8 cellular contexts compared by ENCODE assay signal in the genomic region with DNA sequence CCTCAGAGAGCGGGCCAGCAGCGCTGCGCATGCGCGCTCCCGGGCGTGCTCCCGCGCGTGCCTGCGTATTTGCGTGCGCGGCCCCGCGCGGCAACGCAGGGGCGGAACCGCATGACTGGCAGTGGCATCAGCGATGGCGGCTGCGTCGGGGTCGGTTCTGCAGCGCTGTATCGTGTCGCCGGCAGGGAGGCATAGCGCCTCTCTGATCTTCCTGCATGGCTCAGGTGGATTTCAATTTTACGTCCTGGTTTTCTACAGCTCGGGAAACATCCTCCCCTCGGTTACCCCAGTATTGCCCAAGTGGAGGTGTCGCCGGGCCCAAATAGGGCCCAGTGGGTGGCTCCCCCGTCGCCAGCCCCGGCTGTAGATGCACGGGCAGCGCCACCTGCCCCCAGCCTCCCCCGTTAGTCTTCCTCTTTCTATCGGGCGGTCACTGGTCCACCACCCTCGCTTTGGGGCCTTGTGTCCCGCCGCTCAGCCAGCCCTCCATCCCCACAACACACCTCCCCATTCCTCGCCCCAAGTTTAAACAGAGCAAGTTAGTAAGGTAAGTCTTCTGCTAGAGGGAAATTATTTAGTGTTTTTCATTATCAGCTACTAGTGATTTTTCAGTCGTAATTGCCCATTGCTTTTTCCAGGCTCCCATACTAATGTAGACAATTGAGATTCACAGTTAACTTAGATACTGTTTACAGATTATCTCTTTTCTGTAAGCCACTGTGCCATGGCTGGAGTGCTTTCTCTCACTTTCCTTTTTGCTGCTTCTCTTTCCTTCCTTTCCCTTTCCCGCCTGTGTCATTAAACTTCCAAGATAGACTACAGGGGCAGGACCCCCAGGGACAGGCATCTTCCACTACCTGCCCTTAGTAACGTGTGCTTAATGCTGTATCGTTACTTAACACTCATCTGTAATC. TPM values are rescaled to one million over a fixed set of nuclear protein-coding genes. Genes with fewer than 3 reads are reported as not detected.
DNase-seq lines count a peak whose midpoint lies in the region; ATAC-seq and TF ChIP-seq lines count a peak whose summit lies in the region.

A gene (plus strand): TSS at position 121 of the 914 bp plus-strand sequence. CDS start 13 bp downstream, at position 134.

- H3K4me2 ChIP-seq in PC-3 (ENCODE audit: low read length): peak within 1 kb of the TSS; percentile 86

- BruUV-seq in PC-3 (replicated peaks; lab: Mats Ljungman, UMichigan): TSS peak; percentile 55

- POLR2A ChIA-PET in PC-3 (lab: Charles Lee; ENCODE audit: unreplicated experiment): interaction anchor here (0.6 kb wide), 3 partner anchors 151 to 713 kb away, joined by 3 to 4 read pairs (median 3); no protein-coding TSS in a partner anchor

- H3K4me1 ChIP-seq in PC-3 (ENCODE audit: insufficient read depth, low read length): peaks cover 47% of the 10 kb centered on the region
- H3K4me1 ChIP-seq in mucosa of rectum (ENCODE audit: control insufficient read depth in 2 of 2, insufficient read depth in 2 of 2, low read length in 2 of 2): peaks cover 8 to 13% of the 10 kb centered on the region in 2 donors

- H4K20me1 ChIP-seq in PC-3 (ENCODE audit: low read length): no peaks in the 10 kb centered on the region

- no peaks in the 10 kb centered on the region for H3K9me2 ChIP-seq in PC-3 (replicated peaks; ENCODE audit: low read length)

- intact Hi-C loops in PC-3 (cut with micrococcal nuclease): loop anchor here (1.0 to 10.0 kb wide), 5 partner anchors 82 to 1861 kb away; no protein-coding TSS in a partner anchor

- CTCF ChIA-PET in PC-3 (lab: Charles Lee): interaction anchor here (1.0 kb wide), 2 partner anchors 122 to 393 kb away, joined by 3 read pairs; no protein-coding TSS in a partner anchor

- H2AFZ ChIP-seq in PC-3 (ENCODE audit: low read length): peak within 1 kb of the TSS; percentile 84

- H3K79me2 ChIP-seq in PC-3 (ENCODE audit: low read length): peaks cover 45% of the 10 kb centered on the region

- TF ChIP-seq CTCF in PC-3 (conservative IDR thresholded peaks at IDR 0.05; ENCODE audit: low read depth, low read length) (peak; percentile 51; the same call in 1 of the 2 replicates), epithelial cell of proximal tubule (conservative IDR thresholded peaks at IDR 0.05; ENCODE audit: low read depth, low read length) (no peak)

- H3K36me3 ChIP-seq in PC-3 (ENCODE audit: low read depth, low read length) (no peaks in the 10 kb centered on the region), mucosa of rectum (ENCODE audit: control insufficient read depth in 2 of 2, insufficient read depth in 2 of 2, low read length in 2 of 2) (no peaks in the 10 kb centered on the region)

- ATAC-seq in GM21526 (IDR thresholded peaks at IDR 0.05; ENCODE audit: low FRiP score, unreplicated experiment) (peak; percentile 71), PC-3 (peak; percentile 75)

- H3K27ac ChIP-seq in PC-3 (ENCODE audit: low read length) (peak within 1 kb of the TSS; percentile 23), mucosa of rectum (ENCODE audit: low read depth in 2 of 2, low read length in 2 of 2) (peak within 1 kb of the TSS; percentile 76 to 82)

- H3K9me3 ChIP-seq in PC-3 (ENCODE audit: low read length): no peaks in the 10 kb centered on the region
- H3K9me3 ChIP-seq in mucosa of rectum (ENCODE audit: control insufficient read depth in 2 of 2, low read length in 2 of 2): no peaks in the 10 kb centered on the region

- peak; percentile 68 for DNase-seq in DMS153 (lab: John Stamatoyannopoulos, UW)
- peak; percentile 93 for DNase-seq in HuH-7 (ENCODE audit: low spot score)
- DNase-seq in PC-3: peak; percentile 98
- peak; percentile 91 for DNase-seq in activated T-cell treated with anti-CD3 and anti-CD28 coated beads for 48 hours (ENCODE audit: low read depth)
- DNase-seq in epithelial cell of proximal tubule (ENCODE audit: low read depth): no peak
- DNase-seq in stimulated activated CD8-positive, alpha-beta memory T cell treated with anti-CD3 and anti-CD28 coated beads, Interleukin-4, amount 100 ng/mL, for 4 hours (ENCODE audit: low read depth in 2 of 2, low spot score in 1 of 2): peak; percentile 70 to 71

- H3K9ac ChIP-seq in PC-3 (ENCODE audit: low read length) (peak within 1 kb of the TSS; percentile 83), mucosa of rectum (ENCODE audit: low read depth in 1 of 2, low read length in 2 of 2) (peak within 1 kb of the TSS; percentile 83 to 84)

- H3K27me3 ChIP-seq in PC-3 (ENCODE audit: low read length) (no peaks in the 10 kb centered on the region), mucosa of rectum (ENCODE audit: control insufficient read depth in 2 of 2, insufficient read depth in 2 of 2, low read length in 2 of 2) (no peaks in the 10 kb centered on the region)

- H3K4me3 ChIP-seq in PC-3 (ENCODE audit: low read length) (peak within 1 kb of the TSS; percentile 69), epithelial cell of proximal tubule (ENCODE audit: low read depth, low read length) (peak within 1 kb of the TSS; percentile 80), mucosa of rectum (ENCODE audit: low read length in 2 of 2) (peak within 1 kb of the TSS; percentile 93 to 94)

- H3F3A ChIP-seq in PC-3 (ENCODE audit: low read length, unreplicated experiment): no peaks in the 10 kb centered on the region

RNA-seq across cellular contexts. Expression of the gene that starts here (rescaled TPM):
- total RNA-seq in PC-3 (2014; rRNA removed) (15.8 and 21.3 TPM in 2 replicates), epithelial cell of proximal tubule (11.1 and 19.4 TPM in 2 replicates)
